In genomic region chr1:212178830-212179370, GRCh38 we compare ENCODE assay signal across 26 cellular contexts.
A peak's percentile ranks its signal among the peaks of the same experiment; 100 is the strongest.
DNase-seq lines count a peak whose midpoint lies in the region; ATAC-seq, FAIRE-seq and TF ChIP-seq lines count a peak whose summit lies in the region.
"Had no signal": no experiment of that assay in that cellular context is flagged by ENCODE, and none has a peak within 500 bp of the region (broad histone marks: within the 10 kb centered on the region; RNA-seq: fewer than 3 reads in every experiment).

No MANE protein-coding gene starts in this region.

- H3K27me3 Mint-ChIP-seq in astrocyte (ENCODE audit: low read depth, unreplicated experiment) = peaks cover 2% of the 10 kb centered on the region
- H3K27me3 Mint-ChIP-seq: CD4-positive, alpha-beta T cell; natural killer cell treated with Interleukin-12 subunit alpha and Interleukin-12 subunit beta and Interleukin-15 and Interleukin-18, amount 100 ng/mL, for 72 hours had no signal

- H2AFZ ChIP-seq in astrocyte (ENCODE audit: low read depth, low read length) = peak overlapping the region; percentile 59

- no peak overlapping the region for H3K23ac ChIP-seq in mesendoderm (ENCODE audit: low read length)

- H2AK5ac ChIP-seq in mesendoderm (ENCODE audit: low read length) = no peak overlapping the region

- peak overlapping the region; percentile 30 for H3K27ac ChIP-seq in left ventricle myocardium inferior (replicated peaks)
- H3K27ac ChIP-seq in astrocyte (ENCODE audit: low read depth, low read length) = peak overlapping the region; percentile 67
- no peak overlapping the region for H3K27ac ChIP-seq in left lung
- H3K27ac ChIP-seq in thyroid gland = peak overlapping the region in 2 of 3 donors; percentile 19 to 71
- no peak overlapping the region for H3K27ac ChIP-seq in mesendoderm (ENCODE audit: low read depth, low read length)
- H3K27ac ChIP-seq: ascending aorta, esophagus muscularis mucosa, suprapubic skin, vagina had no signal

- H3K79me2 ChIP-seq in astrocyte (ENCODE audit: insufficient read depth, low read length) (no peaks in the 10 kb centered on the region), mesendoderm (ENCODE audit: control insufficient read depth, insufficient read depth, low read length) (no peaks in the 10 kb centered on the region)

- no peak overlapping the region for H3K4ac ChIP-seq in mesendoderm (ENCODE audit: low read depth, low read length)

- ATAC-seq in left lung (peak; percentile 9), HG02884 (IDR thresholded peaks at IDR 0.05; ENCODE audit: unreplicated experiment) (no peak)
- ATAC-seq: sciatic nerve had no signal

- no peak overlapping the region for H2BK5ac ChIP-seq in mesendoderm (ENCODE audit: low read length)

- H3K27ac Mint-ChIP-seq in astrocyte (ENCODE audit: unreplicated experiment) = no peak overlapping the region
- H3K27ac Mint-ChIP-seq: activated T-cell treated with anti-CD3 and anti-CD28 coated beads, Interleukin-2, amount 50 U/mL, for 72 hours; CD4-positive, alpha-beta T cell; natural killer cell treated with Interleukin-12 subunit alpha and Interleukin-12 subunit beta and Interleukin-15 and Interleukin-18, amount 100 ng/mL, for 72 hours had no signal

- no peak for DNase-seq in left ventricle myocardium inferior
- DNase-seq in cardiac septum (ENCODE audit: low spot score) = no peak
- no peak for DNase-seq in astrocyte (ENCODE audit: low read depth)
- no peak for DNase-seq in left lung
- DNase-seq in thyroid gland = no peak
- no peak for DNase-seq in activated CD8-positive, alpha-beta memory T cell treated with anti-CD3 and anti-CD28 coated beads for 24 hours
- no peak for DNase-seq in mesendoderm
- DNase-seq: activated naive CD4-positive, alpha-beta T cell treated with anti-CD3 and anti-CD28 coated beads, Interleukin-2, amount 50 U/mL, for 16 hours; activated T-cell treated with anti-CD3 and anti-CD28 coated beads, Interleukin-2, amount 50 U/mL, for 72 hours; CD4-positive, alpha-beta T cell; effector memory CD4-positive, alpha-beta T cell; GF-D8; H9; midbrain; NCI-H1092; NCI-H2029; NCI-H2227 treated with DMSO at 0.1 percent for 48 hours; SHP77 treated with DMSO at 0.1 percent for 48 hours; T-helper 1 cell had no signal

- no peak overlapping the region for H2BK15ac ChIP-seq in mesendoderm (replicated peaks; ENCODE audit: low read depth)

- no peak overlapping the region for H3K56ac ChIP-seq in mesendoderm (ENCODE audit: low read length)

- intact Hi-C loops in left ventricle myocardium inferior (cut with micrococcal nuclease) (no loop called here), cardiac septum (cut with DNase I) (no loop called here), left lung (cut with DNase I) (no loop called here), thyroid gland (cut with DNase I) (no loop called here)

- H3K36me3 ChIP-seq in left ventricle myocardium inferior (no peaks in the 10 kb centered on the region), astrocyte (ENCODE audit: insufficient read depth, low read length) (no peaks in the 10 kb centered on the region), left lung (no peaks in the 10 kb centered on the region), thyroid gland (no peaks in the 10 kb centered on the region), mesendoderm (ENCODE audit: control insufficient read depth, insufficient read depth, low read length) (no peaks in the 10 kb centered on the region)
- H3K36me3 ChIP-seq: ascending aorta, esophagus muscularis mucosa, suprapubic skin, vagina had no signal

- H3K18ac ChIP-seq in mesendoderm (ENCODE audit: low read length) = no peak overlapping the region

- H3K4me1 Mint-ChIP-seq in astrocyte (ENCODE audit: low read depth, unreplicated experiment) = peaks cover 11% of the 10 kb centered on the region
- H3K4me1 Mint-ChIP-seq: H9 had no signal

- FAIRE-seq in astrocyte (lab: Jason Lieb, UNC) = no peak

- H3K79me1 ChIP-seq in mesendoderm (ENCODE audit: low read length) = no peaks in the 10 kb centered on the region

- H2BK120ac ChIP-seq in mesendoderm (ENCODE audit: low read depth, low read length) = no peak overlapping the region

- no peak for TF ChIP-seq POLR2A in thyroid gland (IDR thresholded peaks at IDR 0.05)

- H3K9ac ChIP-seq in astrocyte (ENCODE audit: low read length) = no peak overlapping the region
- no peak overlapping the region for H3K9ac ChIP-seq in mesendoderm (ENCODE audit: low read length)

- H3K27me3 ChIP-seq in left ventricle myocardium inferior (ENCODE audit: low read depth) = no peaks in the 10 kb centered on the region
- H3K27me3 ChIP-seq in astrocyte (ENCODE audit: insufficient read depth, low read length) = no peaks in the 10 kb centered on the region
- H3K27me3 ChIP-seq in left lung = no peaks in the 10 kb centered on the region
- no peaks in the 10 kb centered on the region for H3K27me3 ChIP-seq in thyroid gland
- H3K27me3 ChIP-seq in mesendoderm (ENCODE audit: insufficient read depth, low read length, poor library complexity) = no peaks in the 10 kb centered on the region
- H3K27me3 ChIP-seq: ascending aorta, esophagus muscularis mucosa, suprapubic skin, vagina had no signal

- no peaks in the 10 kb centered on the region for H3K36me3 Mint-ChIP-seq in astrocyte (ENCODE audit: low read depth, unreplicated experiment)
- H3K36me3 Mint-ChIP-seq: natural killer cell treated with Interleukin-12 subunit alpha and Interleukin-12 subunit beta and Interleukin-15 and Interleukin-18, amount 100 ng/mL, for 72 hours had no signal

- H3K4me3 ChIP-seq in left ventricle myocardium inferior = no peak overlapping the region
- H3K4me3 ChIP-seq in astrocyte (ENCODE audit: insufficient read depth, low read depth, low read length) = no peak overlapping the region
- no peak overlapping the region for H3K4me3 ChIP-seq in left lung
- H3K4me3 ChIP-seq in thyroid gland (replicated peaks in 1 of 3) = no peak overlapping the region
- no peak overlapping the region for H3K4me3 ChIP-seq in mesendoderm (ENCODE audit: low read length)
- H3K4me3 ChIP-seq: ascending aorta, esophagus muscularis mucosa, suprapubic skin, vagina had no signal

- H4K20me1 ChIP-seq in astrocyte (ENCODE audit: insufficient read depth, low read length) = no peaks in the 10 kb centered on the region

- no peak overlapping the region for H4K5ac ChIP-seq in mesendoderm (ENCODE audit: low read length)

- TF ChIP-seq CTCF in left ventricle myocardium inferior (IDR thresholded peaks at IDR 0.05; ENCODE audit: borderline replicate concordance) (no peak), astrocyte (IDR thresholded peaks at IDR 0.05; ENCODE audit: insufficient read depth, low read depth, low read length) (no peak), left lung (IDR thresholded peaks at IDR 0.05) (no peak), thyroid gland (IDR thresholded peaks at IDR 0.05) (no peak)

- H3K9me3 Mint-ChIP-seq in astrocyte (ENCODE audit: unreplicated experiment) = no peaks in the 10 kb centered on the region
- H3K9me3 Mint-ChIP-seq: activated T-cell treated with anti-CD3 and anti-CD28 coated beads, Interleukin-2, amount 50 U/mL, for 72 hours; CD4-positive, alpha-beta T cell; H9; natural killer cell treated with Interleukin-12 subunit alpha and Interleukin-12 subunit beta and Interleukin-15 and Interleukin-18, amount 100 ng/mL, for 72 hours had no signal

- H3K4me2 ChIP-seq in astrocyte (ENCODE audit: low read length) (peak overlapping the region; percentile 57), mesendoderm (ENCODE audit: low read length) (no peak overlapping the region)

- WGBS in thyroid gland, 2 donors = 58 to 66% methylated on average over 4 of the region's 4 CpGs
- WGBS in mesendoderm (ENCODE audit: extremely low coverage, insufficient coverage, low lambda C conversion rate) = no CpG with 5 or more reads among the region's 4 CpGs

- H3K4me3 Mint-ChIP-seq in astrocyte (ENCODE audit: unreplicated experiment) = no peak overlapping the region
- H3K4me3 Mint-ChIP-seq: activated T-cell treated with anti-CD3 and anti-CD28 coated beads, Interleukin-2, amount 50 U/mL, for 72 hours; CD4-positive, alpha-beta T cell; H9; natural killer cell treated with Interleukin-12 subunit alpha and Interleukin-12 subunit beta and Interleukin-15 and Interleukin-18, amount 100 ng/mL, for 72 hours had no signal

- no peak overlapping the region for H4K8ac ChIP-seq in mesendoderm (ENCODE audit: low read depth, low read length)

- H3K9me3 ChIP-seq in left ventricle myocardium inferior (replicated peaks) (no peaks in the 10 kb centered on the region), astrocyte (ENCODE audit: insufficient read depth, low read depth, low read length) (no peaks in the 10 kb centered on the region), left lung (no peaks in the 10 kb centered on the region), thyroid gland (no peaks in the 10 kb centered on the region)
- H3K9me3 ChIP-seq: ascending aorta, esophagus muscularis mucosa, suprapubic skin, vagina had no signal

- H3K4me1 ChIP-seq in left ventricle myocardium inferior (peaks cover 17% of the 10 kb centered on the region), astrocyte (ENCODE audit: insufficient read depth, low read length) (peaks cover 7% of the 10 kb centered on the region), left lung (peaks cover 0 to 6% of the 10 kb centered on the region in 2 donors), thyroid gland (peaks cover 23 to 39% of the 10 kb centered on the region in 2 donors), mesendoderm (ENCODE audit: control insufficient read depth, low read depth, low read length) (no peaks in the 10 kb centered on the region)
- H3K4me1 ChIP-seq: ascending aorta had no signal

Comparison
In these comparisons a context has a peak if more than half of its experiments do, and no peak if none do; other contexts are left out.
1. H3K27ac ChIP-seq: peak in left ventricle myocardium inferior (single experiment), astrocyte (single experiment) and thyroid gland (2 of 3); none in left lung (0 of 2) and mesendoderm (single experiment).